ENCODE assay signal across 9 cellular contexts in genomic region chr12:11839093-11839641, GRCh38.
A peak's percentile ranks its signal among the peaks of the same experiment; 100 is the strongest.
DNase-seq lines count a peak whose midpoint lies in the region; ATAC-seq, FAIRE-seq and TF ChIP-seq lines count a peak whose summit lies in the region.
"Had no signal": no experiment of that assay in that cellular context is flagged by ENCODE, and none has a peak within 500 bp of the region (broad histone marks: within the 10 kb centered on the region; RNA-seq: fewer than 3 reads in every experiment).

No MANE protein-coding gene starts in this region.

- H3K27me3 Mint-ChIP-seq in T-helper 2 cell treated with Interferon-gamma antibody and Interleukin-4, amounts not matched to agents 5 μg/mL and 100 μg/mL, for 36 hours (ENCODE audit: low read depth): no peaks in the 10 kb centered on the region

- peaks cover 40% of the 10 kb centered on the region for H3K36me3 Mint-ChIP-seq in T-helper 2 cell treated with Interferon-gamma antibody and Interleukin-4, amounts not matched to agents 5 μg/mL and 100 μg/mL, for 36 hours (ENCODE audit: low read depth)

- TF ChIP-seq CTCF in liver (IDR thresholded peaks at IDR 0.05; ENCODE audit: low read depth, low read length, missing input control) (no peak), HepG2 (CRISPR knock-in tag; IDR thresholded peaks at IDR 0.05) (no peak), lower leg skin (IDR thresholded peaks at IDR 0.05) (no peak), D721Med (IDR thresholded peaks at IDR 0.05; ENCODE audit: insufficient read depth, missing control alignments) (no peak)

- H3K9me3 ChIP-seq in liver (ENCODE audit: control insufficient read depth in 4 of 4, low read length in 3 of 4): no peaks in the 10 kb centered on the region
- no peaks in the 10 kb centered on the region for H3K9me3 ChIP-seq in HepG2 (ENCODE audit: low read length)

- H3K27ac ChIP-seq in liver (ENCODE audit: low read depth in 1 of 2, low read length in 2 of 2) (peak overlapping the region; percentile 60), HepG2 (ENCODE audit: extremely low read length, insufficient read depth, low read length) (no peak overlapping the region)
- H3K27ac ChIP-seq: KMS-11 had no signal

- no peak for ATAC-seq in HepG2

- TF ChIP-seq POLR2A in HepG2 (IDR thresholded peaks at IDR 0.05; ENCODE audit: insufficient read depth in 1 of 2, low read depth in 2 of 2, low read length in 2 of 2) (no peak), lower leg skin (IDR thresholded peaks at IDR 0.05) (no peak)

- no peak for FAIRE-seq in HepG2 (lab: Jason Lieb, UNC)
- FAIRE-seq in D721Med (lab: Jason Lieb, UNC): no peak

- CTCF ChIA-PET in HepG2 (lab: Yijun Ruan, JAX; ENCODE audit: low intra/inter-chr PET ratio, low total read pairs): no interaction called here

- no TSS peak for BruUV-seq in HepG2 (replicated peaks; lab: Mats Ljungman, UMichigan)

- peak in 1 of 2 donors; percentile 8 for TF ChIP-seq RAD21 in liver (IDR thresholded peaks at IDR 0.05)
- no peak for TF ChIP-seq RAD21 in HepG2 (CRISPR knock-in tag; IDR thresholded peaks at IDR 0.05)

- no peak overlapping the region for H3K27ac Mint-ChIP-seq in T-helper 2 cell treated with Interferon-gamma antibody and Interleukin-4, amounts not matched to agents 5 μg/mL and 100 μg/mL, for 36 hours

- in situ Hi-C loops in HepG2 (cut with HindIII; ENCODE audit: extremely low pct_ligation_motif_present, low pct_unique_long_range_greater_than_20kb): no loop called here

- no peak for DNase-seq in HepG2 (ENCODE audit: low spot score)
- peak; percentile 22 for DNase-seq in amniotic epithelial cell (ENCODE audit: low read depth)
- DNase-seq in lower leg skin (ENCODE audit: low spot score in 2 of 2): peak; percentile 50 to 61
- DNase-seq in D721Med (ENCODE audit: insufficient read length, low spot score): no peak
- DNase-seq in activated naive CD4-positive, alpha-beta T cell treated with anti-CD3 and anti-CD28 coated beads, Interleukin-2, amount 50 U/mL, for 16 hours: no peak
- DNase-seq in stimulated activated CD4-positive, alpha-beta T cell treated with anti-CD3 and anti-CD28 coated beads, Interleukin-4, amount 100 ng/mL, for 4 hours: no peak
- no peak for DNase-seq in T-helper 2 cell treated with Interferon-gamma antibody and Interleukin-4, amounts not matched to agents 5 μg/mL and 100 μg/mL, for 36 hours (ENCODE audit: low spot score)

- no peaks in the 10 kb centered on the region for H3K9me3 Mint-ChIP-seq in T-helper 2 cell treated with Interferon-gamma antibody and Interleukin-4, amounts not matched to agents 5 μg/mL and 100 μg/mL, for 36 hours

- H3K4me2 ChIP-seq in HepG2 (ENCODE audit: low read depth, low read length): no peak overlapping the region
- H3K4me2 ChIP-seq: KMS-11 had no signal

- no peak overlapping the region for H3K4me3 Mint-ChIP-seq in T-helper 2 cell treated with Interferon-gamma antibody and Interleukin-4, amounts not matched to agents 5 μg/mL and 100 μg/mL, for 36 hours

- WGBS in liver: 31% methylated on average over 8 of the region's 8 CpGs
- WGBS in HepG2 (ENCODE audit: low lambda C conversion rate): 93% methylated on average over 8 of the region's 8 CpGs
- WGBS in lower leg skin, 2 donors: 67 to 69% methylated on average over 8 of the region's 8 CpGs

- H3K9ac ChIP-seq in liver (ENCODE audit: low read depth in 1 of 2, low read length in 2 of 2) (no peak overlapping the region), HepG2 (ENCODE audit: insufficient read depth, low read depth, low read length) (no peak overlapping the region)
- H3K9ac ChIP-seq: KMS-11 had no signal

- TF ChIP-seq EP300 in HepG2 (IDR thresholded peaks at IDR 0.05; ENCODE audit: low read depth in 2 of 2, low read length in 2 of 2): no peak
- no peak for TF ChIP-seq EP300 in HepG2 (CRISPR knock-in tag; IDR thresholded peaks at IDR 0.05; ENCODE audit: borderline replicate concordance)

- intact Hi-C loops in HepG2 (cut with micrococcal nuclease; ENCODE audit: unreplicated experiment): no loop called here
- intact Hi-C loops in lower leg skin (cut with DNase I; ENCODE audit: low total_unique reads): no loop called here

- no peaks in the 10 kb centered on the region for H3K79me2 ChIP-seq in HepG2 (ENCODE audit: insufficient read depth, low read length)

- H3K36me3 ChIP-seq in liver (ENCODE audit: control insufficient read depth in 4 of 4, insufficient read depth in 3 of 4, low read depth in 1 of 4, low read length in 3 of 4) (peaks cover 0 to 11% (median 3%) of the 10 kb centered on the region in 4 donors), HepG2 (replicated peaks in 1 of 2; ENCODE audit: control insufficient read depth in 1 of 2, insufficient read depth in 2 of 2, low read length in 2 of 2) (no peaks in the 10 kb centered on the region; a peak in 1 of 5 replicates)

- H3K4me3 ChIP-seq in liver (ENCODE audit: low read depth in 1 of 3, low read length in 3 of 3): no peak overlapping the region
- no peak overlapping the region for H3K4me3 ChIP-seq in HepG2 (replicated peaks in 1 of 3; ENCODE audit: insufficient read depth in 1 of 3, low read depth in 2 of 3, low read length in 3 of 3)
- no peak overlapping the region for H3K4me3 ChIP-seq in lower leg skin (ENCODE audit: low read depth, poor library complexity, severe bottlenecking)

- H2AFZ ChIP-seq in HepG2 (ENCODE audit: low read length): no peak overlapping the region

- H3K27me3 ChIP-seq in liver (ENCODE audit: control insufficient read depth in 4 of 4, insufficient read depth in 4 of 4, low read length in 3 of 4) (no peaks in the 10 kb centered on the region), HepG2 (ENCODE audit: control insufficient read depth in 1 of 2, insufficient read depth in 2 of 2, low read length in 2 of 2) (no peaks in the 10 kb centered on the region)

- H4K20me1 ChIP-seq in HepG2 (ENCODE audit: insufficient read depth, low read length): no peaks in the 10 kb centered on the region

- peaks cover 8 to 41% (median 25%) of the 10 kb centered on the region in 4 donors for H3K4me1 ChIP-seq in liver (ENCODE audit: control insufficient read depth in 4 of 4, insufficient read depth in 4 of 4, low read length in 3 of 4)
- peaks cover 11% of the 10 kb centered on the region; the same call in 1 of the 2 replicates for H3K4me1 ChIP-seq in HepG2 (ENCODE audit: insufficient read depth, low read length)

- H3K4me1 Mint-ChIP-seq in T-helper 2 cell treated with Interferon-gamma antibody and Interleukin-4, amounts not matched to agents 5 μg/mL and 100 μg/mL, for 36 hours (ENCODE audit: low read depth): peaks cover 23% of the 10 kb centered on the region

- POLR2A ChIA-PET in HepG2 (lab: Yijun Ruan, JAX): no interaction called here

TF ChIP-seq in liver, 16 proteins besides CTCF, POLR2A, EP300 and RAD21 (continues in another document):
- TF ChIP-seq YY1 (IDR thresholded peaks at IDR 0.05): no peak
- TF ChIP-seq FOXA1 (IDR thresholded peaks at IDR 0.05): no peak
- TF ChIP-seq JUND (IDR thresholded peaks at IDR 0.05): peak; percentile 57 to 68
- no peak for TF ChIP-seq NR2F2 (IDR thresholded peaks at IDR 0.05)
- no peak for TF ChIP-seq GABPA (IDR thresholded peaks at IDR 0.05 in 1 of 2, conservative IDR thresholded peaks at IDR 0.05 in 1 of 2)
- no peak for TF ChIP-seq SP1 (IDR thresholded peaks at IDR 0.05)
- TF ChIP-seq ATF3 (IDR thresholded peaks at IDR 0.05): peak; percentile 9
- no peak for TF ChIP-seq TAF1 (conservative IDR thresholded peaks at IDR 0.05)
- peak; percentile 40 for TF ChIP-seq MAX (IDR thresholded peaks at IDR 0.05)
- TF ChIP-seq EGR1 (IDR thresholded peaks at IDR 0.05; ENCODE audit: low read depth in 2 of 2): no peak
- peak in 1 of 2 donors; percentile 3 for TF ChIP-seq RXRA (IDR thresholded peaks at IDR 0.05)
- TF ChIP-seq FOXA2 (IDR thresholded peaks at IDR 0.05): no peak
- no peak for TF ChIP-seq HNF4G (IDR thresholded peaks at IDR 0.05)

TF ChIP-seq in HepG2, 621 proteins besides CTCF, POLR2A, EP300 and RAD21:
- TF ChIP-seq ZNF460 (CRISPR knock-in tag; IDR thresholded peaks at IDR 0.05; ENCODE audit: borderline replicate concordance): no peak
- TF ChIP-seq MYNN (CRISPR knock-in tag; IDR thresholded peaks at IDR 0.05; ENCODE audit: low read depth): no peak
- no peak for TF ChIP-seq GATAD1 (CRISPR knock-in tag; IDR thresholded peaks at IDR 0.05)
- TF ChIP-seq ATF1 (CRISPR knock-in tag; IDR thresholded peaks at IDR 0.05): no peak
- no peak for TF ChIP-seq ZNF143 (CRISPR knock-in tag; IDR thresholded peaks at IDR 0.05)
- no peak for TF ChIP-seq NCOA5 (CRISPR knock-in tag; IDR thresholded peaks at IDR 0.05)
- no peak for TF ChIP-seq ZNF883 (CRISPR knock-in tag; IDR thresholded peaks at IDR 0.05; ENCODE audit: not compliant biosample characterization)
- no peak for TF ChIP-seq MTA3 (CRISPR knock-in tag; IDR thresholded peaks at IDR 0.05)
- TF ChIP-seq HNRNPL (IDR thresholded peaks at IDR 0.05; ENCODE audit: low read depth, low read length): no peak
- no peak for TF ChIP-seq ZFP36L2 (CRISPR knock-in tag; IDR thresholded peaks at IDR 0.05)
- TF ChIP-seq SATB2 (CRISPR knock-in tag; IDR thresholded peaks at IDR 0.05): no peak
- no peak for TF ChIP-seq SAP130 (CRISPR knock-in tag; IDR thresholded peaks at IDR 0.05; ENCODE audit: low read depth)
- TF ChIP-seq CHD2 (IDR thresholded peaks at IDR 0.05; ENCODE audit: low read depth, low read length): no peak
- no peak for TF ChIP-seq PCBP1 (IDR thresholded peaks at IDR 0.05; ENCODE audit: borderline replicate concordance, low read depth, low read length)
- TF ChIP-seq KDM6A (CRISPR knock-in tag; IDR thresholded peaks at IDR 0.05; ENCODE audit: low read depth): no peak

Comparison
In these comparisons a context has a peak if more than half of its experiments do, and no peak if none do; other contexts are left out.
1. DNase-seq: peak in amniotic epithelial cell (single experiment) and lower leg skin (2 of 2); none in HepG2 (single experiment), D721Med (single experiment), activated naive CD4-positive, alpha-beta T cell treated with anti-CD3 and anti-CD28 coated beads, Interleukin-2, amount 50 U/mL, for 16 hours (single experiment), stimulated activated CD4-positive, alpha-beta T cell treated with anti-CD3 and anti-CD28 coated beads, Interleukin-4, amount 100 ng/mL, for 4 hours (0 of 2) and T-helper 2 cell treated with Interferon-gamma antibody and Interleukin-4, amounts not matched to agents 5 μg/mL and 100 μg/mL, for 36 hours (single experiment).